Comparison of ENCODE assay signal across 8 cellular contexts in genomic region chr19:9075064-9075964, GRCh38. TPM values are rescaled to one million over a fixed set of nuclear protein-coding genes. Genes with fewer than 3 reads are reported as not detected.
DNase-seq lines count a peak whose midpoint lies in the region; ATAC-seq, FAIRE-seq and TF ChIP-seq lines count a peak whose summit lies in the region.

No MANE protein-coding gene starts in this region.

- peak; percentile 98 for FAIRE-seq in K562 (lab: Jason Lieb, UNC)

- intact Hi-C loops in K562 (cut with micrococcal nuclease) = no loop called here

- no peak; a peak in 1 of 4 replicates for TF ChIP-seq RAD21 in K562 (CRISPR knock-in tag; conservative IDR thresholded peaks at IDR 0.05 in 1 of 2, IDR thresholded peaks at IDR 0.05 in 1 of 2)

- CTCF ChIA-PET in K562 (lab: Yijun Ruan, JAX; ENCODE audit: low intra/inter-chr PET ratio) = no interaction called here

- WGBS in K562 (ENCODE audit: insufficient coverage, low coverage, missing lambda C conversion rate) = 1% methylated on average over 16 of the region's 17 CpGs

- no peak overlapping the region; the same call in 2 of the 3 replicates for H3K27ac ChIP-seq in K562 (ENCODE audit: extremely low read depth, low read depth, low read length)
- no peak overlapping the region for H3K27ac ChIP-seq in MM.1S (ENCODE audit: low read length)

- H4K20me1 ChIP-seq in K562 (replicated peaks; ENCODE audit: control insufficient read depth, insufficient read depth, low read length) = 0 out of 2 replicates have a peak, but pooled peaks cover 7% of the 10 kb centered on the region
- no peaks in the 10 kb centered on the region for H4K20me1 ChIP-seq in MM.1S (ENCODE audit: insufficient read depth, low read length)

- H3K9ac ChIP-seq in K562 (ENCODE audit: insufficient read depth in 1 of 2, low read depth in 2 of 2, low read length in 2 of 2) (peak overlapping the region in 1 of 2 experiments; percentile 40; a peak in 1 of 4 replicates), MM.1S (ENCODE audit: low read length) (no peak overlapping the region)

- in situ Hi-C loops in K562 (cut with MboI) = loop anchor here (5.0 to 25.0 kb wide), 2 partner anchors 313 to 433 kb away; no protein-coding TSS in a partner anchor

- H2AFZ ChIP-seq in K562 (ENCODE audit: low read depth, low read length) (no peak overlapping the region), MM.1S (ENCODE audit: low read length) (no peak overlapping the region)

- H3K27me3 ChIP-seq in K562 (ENCODE audit: control insufficient read depth in 2 of 2, insufficient read depth in 2 of 2, low read length in 2 of 2) (no peaks in the 10 kb centered on the region), MM.1S (replicated peaks; ENCODE audit: insufficient read depth, low read length) (peaks cover 29% of the 10 kb centered on the region)

- POLR2A ChIA-PET in K562 (lab: Yijun Ruan, JAX) = no interaction called here

- ATAC-seq in K562 (peak; percentile 99), GM18858 (IDR thresholded peaks at IDR 0.05; ENCODE audit: unreplicated experiment) (no peak)

- no peak overlapping the region for H3K4me3 ChIP-seq in K562
- H3K4me3 ChIP-seq in MM.1S (ENCODE audit: low read length) = no peak overlapping the region

- H3K9me1 ChIP-seq in K562 (ENCODE audit: control insufficient read depth, insufficient read depth, low read length) = peaks cover 3% of the 10 kb centered on the region

- peaks cover 12 to 17% of the 10 kb centered on the region in 2 experiments; a peak in 4 of 5 replicates for H3K4me1 ChIP-seq in K562 (replicated peaks in 1 of 2; ENCODE audit: control insufficient read depth in 2 of 2, insufficient read depth in 2 of 2, low read length in 2 of 2)
- H3K4me1 ChIP-seq in MM.1S (ENCODE audit: low read length) = no peaks in the 10 kb centered on the region

- H3K9me3 ChIP-seq in K562 (replicated peaks; ENCODE audit: control insufficient read depth, insufficient read depth, low read depth, low read length) (no peaks in the 10 kb centered on the region), MM.1S (replicated peaks; ENCODE audit: insufficient read depth, low read length) (no peaks in the 10 kb centered on the region)

- TF ChIP-seq CTCF in K562 (IDR thresholded peaks at IDR 0.05 in 2 of 3, conservative IDR thresholded peaks at IDR 0.05 in 1 of 3; ENCODE audit: insufficient read depth in 2 of 3, low read depth in 1 of 3, low read length in 3 of 3) = no peak
- TF ChIP-seq CTCF in MM.1S (IDR thresholded peaks at IDR 0.05; ENCODE audit: low read length) = no peak

- no peak for TF ChIP-seq POLR2A in K562 (conservative IDR thresholded peaks at IDR 0.05)

- BruUV-seq in K562 (replicated peaks; lab: Mats Ljungman, UMichigan) = no TSS peak

- H3K36me3 ChIP-seq in K562 (ENCODE audit: control insufficient read depth, insufficient read depth, low read length) (no peaks in the 10 kb centered on the region), MM.1S (replicated peaks; ENCODE audit: insufficient read depth, low read length) (no peaks in the 10 kb centered on the region)

- no peaks in the 10 kb centered on the region for H3K9me2 ChIP-seq in MM.1S (replicated peaks; ENCODE audit: insufficient read depth, low read length)

- H3K4me2 ChIP-seq in K562 (ENCODE audit: insufficient read depth, low read length) (peak overlapping the region; percentile 39; the same call in 1 of the 2 replicates), MM.1S (ENCODE audit: low read depth, low read length) (no peak overlapping the region)

- DNase-seq in COLO668 (lab: John Stamatoyannopoulos, UW; ENCODE audit: unreplicated experiment) (peak; percentile 38), LoVo (ENCODE audit: low spot score) (peak; percentile 97), K562 (ENCODE audit: extremely low read depth in 1 of 4, low spot score in 3 of 4) (peak; percentile 84 to 96 (median 90)), iPS-NIHi7 (ENCODE audit: extremely low spot score) (peak; percentile 89), mesenteric fat pad (ENCODE audit: low spot score) (no peak), MM.1S (no peak)
- DNase-seq in stimulated activated CD8-positive, alpha-beta memory T cell treated with anti-CD3 and anti-CD28 coated beads, Interleukin-7, amount 100 ng/mL, for 4 hours (ENCODE audit: low read depth in 2 of 2) = peak; percentile 1 to 9

- no peaks in the 10 kb centered on the region for H3F3A ChIP-seq in MM.1S (ENCODE audit: insufficient read depth, low read length)

- peak; percentile 74 for TF ChIP-seq EP300 in K562 (IDR thresholded peaks at IDR 0.05; ENCODE audit: low read length)

- no peaks in the 10 kb centered on the region for H3K79me2 ChIP-seq in K562 (ENCODE audit: control insufficient read depth, insufficient read depth, low read length)
- H3K79me2 ChIP-seq in MM.1S (ENCODE audit: low read length) = no peaks in the 10 kb centered on the region

RNA-seq across cellular contexts. Expression of gene OR1M1, which starts 11.5 kb away (rescaled TPM):
- not detected in 2 replicates for total RNA-seq in K562 (2011; cell fraction: chromatin; rRNA removed; ENCODE audit: low replicate concordance)
- total RNA-seq in K562 (2011; cell fraction: nucleolus; rRNA removed) = not detected in 2 replicates
- not detected in 2 replicates for total RNA-seq in K562 (2011; cell fraction: nucleoplasm; rRNA removed)
- total RNA-seq in K562 (2014; rRNA removed) (not detected in 2 replicates), K562 (2014; rRNA removed; fragmentation: Illumina TruSeq; extraction: Trizol) (not detected in 2 replicates), K562 (2015; rRNA removed; fragmentation: Illumina TruSeq; extraction: Trizol) (not detected in 2 replicates), K562 (2021) (not detected in 2 replicates), mesenteric fat pad (not detected)
- polyA plus RNA-seq in K562 (2011; rRNA removed) (not detected in 2 replicates), K562 (2014; fragmentation: Illumina TruSeq; extraction: Trizol) (not detected in 2 replicates), K562 (2014; fragmentation: Nextera tagmentation; extraction: Ambion mirVana) (not detected), K562 (2014; rRNA removed) (not detected in 2 replicates)
- not detected in 2 replicates for polyA plus RNA-seq in K562 (2011; cell fraction: cytosol; rRNA removed)
- polyA plus RNA-seq in K562 (2011; cell fraction: nucleus; rRNA removed) = not detected in 2 replicates
- polyA plus RNA-seq in K562 (2012) = not detected in 2 replicates
- polyA minus RNA-seq in K562 (2011; rRNA and poly(A)+ RNA removed) = not detected in 2 replicates
- polyA minus RNA-seq in K562 (2011; cell fraction: cytosol; rRNA and poly(A)+ RNA removed) = not detected in 2 replicates
- not detected in 2 replicates for polyA minus RNA-seq in K562 (2011; cell fraction: nucleus; rRNA and poly(A)+ RNA removed)

RNA-seq across cellular contexts. Expression of gene OR7G2, which starts 32.0 kb away (rescaled TPM):
- total RNA-seq in K562 (2011; cell fraction: chromatin; rRNA removed; ENCODE audit: low replicate concordance) = not detected in 2 replicates
- not detected in 2 replicates for total RNA-seq in K562 (2011; cell fraction: nucleolus; rRNA removed)
- total RNA-seq in K562 (2011; cell fraction: nucleoplasm; rRNA removed) = not detected in 2 replicates
- total RNA-seq in K562 (2014; rRNA removed) = not detected in 2 replicates
- total RNA-seq in K562 (2014; rRNA removed; fragmentation: Illumina TruSeq; extraction: Trizol) = not detected in 2 replicates
- not detected in 2 replicates for total RNA-seq in K562 (2015; rRNA removed; fragmentation: Illumina TruSeq; extraction: Trizol)
- total RNA-seq in K562 (2021) = not detected in 2 replicates
- polyA plus RNA-seq in K562 (2011; rRNA removed) = 0.16 and 0.20 TPM in 2 replicates
- 0.10 and 0.13 TPM in 2 replicates for polyA plus RNA-seq in K562 (2011; cell fraction: cytosol; rRNA removed)
- 0.13 TPM in 1 of 2 replicates, not detected in the other for polyA plus RNA-seq in K562 (2011; cell fraction: nucleus; rRNA removed)
- polyA plus RNA-seq in K562 (2012) = 0.05 TPM in 1 of 2 replicates, not detected in the other
- polyA plus RNA-seq in K562 (2014; fragmentation: Illumina TruSeq; extraction: Trizol) = not detected in 2 replicates
- not detected for polyA plus RNA-seq in K562 (2014; fragmentation: Nextera tagmentation; extraction: Ambion mirVana)
- polyA plus RNA-seq in K562 (2014; rRNA removed) = not detected in 2 replicates
- not detected in 2 replicates for polyA minus RNA-seq in K562 (2011; rRNA and poly(A)+ RNA removed)
- not detected in 2 replicates for polyA minus RNA-seq in K562 (2011; cell fraction: cytosol; rRNA and poly(A)+ RNA removed)
- not detected in 2 replicates for polyA minus RNA-seq in K562 (2011; cell fraction: nucleus; rRNA and poly(A)+ RNA removed)
- total RNA-seq in mesenteric fat pad = not detected

RNA-seq across cellular contexts. Expression of gene OR7G1, which starts 40.2 kb away (rescaled TPM):
- total RNA-seq in K562 (2011; cell fraction: chromatin; rRNA removed; ENCODE audit: low replicate concordance) = not detected in 2 replicates
- not detected in 2 replicates for total RNA-seq in K562 (2011; cell fraction: nucleolus; rRNA removed)
- total RNA-seq in K562 (2011; cell fraction: nucleoplasm; rRNA removed) = not detected in 2 replicates
- total RNA-seq in K562 (2014; rRNA removed) (not detected in 2 replicates), K562 (2014; rRNA removed; fragmentation: Illumina TruSeq; extraction: Trizol) (not detected in 2 replicates), K562 (2015; rRNA removed; fragmentation: Illumina TruSeq; extraction: Trizol) (not detected in 2 replicates), K562 (2021) (not detected in 2 replicates), mesenteric fat pad (not detected)
- polyA plus RNA-seq in K562 (2011; rRNA removed) (not detected in 2 replicates), K562 (2014; fragmentation: Illumina TruSeq; extraction: Trizol) (not detected in 2 replicates), K562 (2014; fragmentation: Nextera tagmentation; extraction: Ambion mirVana) (not detected), K562 (2014; rRNA removed) (not detected in 2 replicates)
- not detected in 2 replicates for polyA plus RNA-seq in K562 (2011; cell fraction: cytosol; rRNA removed)
- polyA plus RNA-seq in K562 (2011; cell fraction: nucleus; rRNA removed) = not detected in 2 replicates
- polyA plus RNA-seq in K562 (2012) = not detected in 2 replicates
- polyA minus RNA-seq in K562 (2011; rRNA and poly(A)+ RNA removed) = not detected in 2 replicates
- polyA minus RNA-seq in K562 (2011; cell fraction: cytosol; rRNA and poly(A)+ RNA removed) = not detected in 2 replicates
- polyA minus RNA-seq in K562 (2011; cell fraction: nucleus; rRNA and poly(A)+ RNA removed) = not detected in 2 replicates

RNA-seq across cellular contexts. Expression of gene OR7G3, which starts 51.4 kb away (rescaled TPM):
- not detected in 2 replicates for total RNA-seq in K562 (2011; cell fraction: chromatin; rRNA removed; ENCODE audit: low replicate concordance)
- total RNA-seq in K562 (2011; cell fraction: nucleolus; rRNA removed) = not detected in 2 replicates
- total RNA-seq in K562 (2011; cell fraction: nucleoplasm; rRNA removed) = not detected in 2 replicates
- total RNA-seq in K562 (2014; rRNA removed) = not detected in 2 replicates
- total RNA-seq in K562 (2014; rRNA removed; fragmentation: Illumina TruSeq; extraction: Trizol) = not detected in 2 replicates
- not detected in 2 replicates for total RNA-seq in K562 (2015; rRNA removed; fragmentation: Illumina TruSeq; extraction: Trizol)
- total RNA-seq in K562 (2021) = not detected in 2 replicates
- not detected in 2 replicates for polyA plus RNA-seq in K562 (2011; rRNA removed)
- not detected in 2 replicates for polyA plus RNA-seq in K562 (2011; cell fraction: cytosol; rRNA removed)
- polyA plus RNA-seq in K562 (2011; cell fraction: nucleus; rRNA removed) = not detected in 2 replicates
- polyA plus RNA-seq in K562 (2012) = not detected in 2 replicates
- polyA plus RNA-seq in K562 (2014; fragmentation: Illumina TruSeq; extraction: Trizol) = not detected in 2 replicates
- not detected for polyA plus RNA-seq in K562 (2014; fragmentation: Nextera tagmentation; extraction: Ambion mirVana)
- not detected in 2 replicates for polyA plus RNA-seq in K562 (2014; rRNA removed)
- polyA minus RNA-seq in K562 (2011; rRNA and poly(A)+ RNA removed) = not detected in 2 replicates
- polyA minus RNA-seq in K562 (2011; cell fraction: cytosol; rRNA and poly(A)+ RNA removed) = not detected in 2 replicates
- polyA minus RNA-seq in K562 (2011; cell fraction: nucleus; rRNA and poly(A)+ RNA removed) = not detected in 2 replicates
- not detected for total RNA-seq in mesenteric fat pad

Comparison
In these comparisons a context has a peak if more than half of its experiments do, and no peak if none do; other contexts are left out.
1. DNase-seq: peak in COLO668 (single experiment), LoVo (single experiment), K562 (4 of 4), iPS-NIHi7 (single experiment) and stimulated activated CD8-positive, alpha-beta memory T cell treated with anti-CD3 and anti-CD28 coated beads, Interleukin-7, amount 100 ng/mL, for 4 hours (2 of 2); none in mesenteric fat pad (single experiment) and MM.1S (single experiment).